In genomic region chr10:59176241-59177030, GRCh38 we compare ENCODE assay signal across 8 cellular contexts.
A peak's percentile ranks its signal among the peaks of the same experiment; 100 is the strongest.
DNase-seq lines count a peak whose midpoint lies in the region; ATAC-seq and TF ChIP-seq lines count a peak whose summit lies in the region.

TSS of gene PHYHIPL (plus strand) at chr10:59176643. CDS start at chr10:59176854, 211 bp downstream.

- H3K4me3 Mint-ChIP-seq in nephron = peak within 1 kb of the TSS; percentile 94 to 97 (median 95)

- peak within 1 kb of the TSS; percentile 40 to 91 (median 85) for H3K27ac Mint-ChIP-seq in nephron

- H3K9me3 Mint-ChIP-seq in nephron = peaks cover 3% of the 10 kb centered on the region

- peak; percentile 7 for DNase-seq in GM03348 (ENCODE audit: low spot score)
- peak; percentile 93 for DNase-seq in NCI-H2227 (lab: John Stamatoyannopoulos, UW; ENCODE audit: unreplicated experiment)
- peak; percentile 27 for DNase-seq in epithelial cell of esophagus (ENCODE audit: low read depth)
- DNase-seq in effector CD8-positive, alpha-beta T cell (lab: John Stamatoyannopoulos, UW) = no peak
- no peak for DNase-seq in germinal center (ENCODE audit: low spot score)
- no peak for DNase-seq in RKO (ENCODE audit: low spot score)

- peaks cover 11% of the 10 kb centered on the region for H3K4me1 Mint-ChIP-seq in nephron

- TF ChIP-seq CTCF in epithelial cell of esophagus (IDR thresholded peaks at IDR 0.05; ENCODE audit: insufficient read depth, low read depth, low read length, missing control alignments) (no peak), nephron (IDR thresholded peaks at IDR 0.05; ENCODE audit: unreplicated experiment in 3 of 3) (no peak)

- peak within 1 kb of the TSS; percentile 29 for H3K4me3 ChIP-seq in epithelial cell of esophagus (ENCODE audit: low read length)

- no peak for ATAC-seq in HG03095 (IDR thresholded peaks at IDR 0.05; ENCODE audit: unreplicated experiment)

- H3K27me3 Mint-ChIP-seq in nephron (ENCODE audit: low read depth) = peaks cover 22% of the 10 kb centered on the region

- H3K36me3 Mint-ChIP-seq in nephron (ENCODE audit: low read depth) = peaks cover 3% of the 10 kb centered on the region

Comparison
In these comparisons a context has a peak if more than half of its experiments do, and no peak if none do; other contexts are left out.
1. DNase-seq: peak in GM03348 (single experiment), NCI-H2227 (single experiment) and epithelial cell of esophagus (single experiment); none in effector CD8-positive, alpha-beta T cell (single experiment), germinal center (single experiment) and RKO (single experiment).